2 cellular contexts compared by ENCODE assay signal in the genomic region with DNA sequence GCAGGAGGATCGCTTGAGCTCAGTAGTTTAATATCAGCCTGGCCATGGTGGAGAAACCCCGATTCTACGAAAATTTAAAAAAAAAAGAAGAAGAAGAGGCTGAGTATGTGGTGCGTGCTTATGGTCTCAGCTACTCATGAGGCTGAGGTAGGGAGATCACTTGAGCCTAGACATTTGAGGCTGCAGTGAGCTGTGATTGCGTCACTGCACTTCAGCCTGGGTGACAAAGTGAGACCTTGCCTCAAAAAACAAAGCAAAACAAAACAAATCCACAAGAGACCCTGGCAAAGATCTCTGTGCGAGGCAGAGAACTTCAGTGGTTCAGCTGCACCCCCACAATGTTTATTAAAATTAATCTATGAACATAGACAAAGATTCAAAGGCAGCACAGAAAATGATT.
TF ChIP-seq lines count a peak whose summit lies in the region.

No MANE protein-coding gene starts in this region.

TF ChIP-seq in IMR-90, 13 proteins besides CTCF, POLR2A, EP300 and RAD21:
- TF ChIP-seq BHLHE40 (IDR thresholded peaks at IDR 0.05; ENCODE audit: low read depth, low read length) (no peak), CEBPB (IDR thresholded peaks at IDR 0.05; ENCODE audit: low read depth, low read length) (peak; percentile 77)
TF ChIP-seq in IMR-90: peak in this region for 1.

TF ChIP-seq in H1, 55 proteins besides CTCF, POLR2A, EP300 and RAD21:
- peak; percentile 50; the same call in 1 of the 2 replicates for TF ChIP-seq CEBPB (IDR thresholded peaks at IDR 0.05; ENCODE audit: low read depth, low read length)
- no peak for TF ChIP-seq CREB1 (IDR thresholded peaks at IDR 0.05)
- no peak for TF ChIP-seq ZNF274 (IDR thresholded peaks at IDR 0.05; ENCODE audit: borderline replicate concordance, extremely low read depth, low read length)
- no peak for TF ChIP-seq ASH2L (IDR thresholded peaks at IDR 0.05; ENCODE audit: low read length)
